In genomic region chr9:124658165-124659017, GRCh38 we compare ENCODE assay signal across 8 cellular contexts.
DNase-seq lines count a peak whose midpoint lies in the region; ATAC-seq and TF ChIP-seq lines count a peak whose summit lies in the region.

No MANE protein-coding gene starts in this region.

- H2AFZ ChIP-seq in DND-41 (ENCODE audit: low read depth, low read length) (peak overlapping the region; percentile 56), PC-3 (ENCODE audit: low read length) (peak overlapping the region; percentile 75), parathyroid adenoma (peak overlapping the region; percentile 63)

- H3K4me1 ChIP-seq in DND-41 (ENCODE audit: insufficient read depth, low read length) (peaks cover 31% of the 10 kb centered on the region), PC-3 (ENCODE audit: insufficient read depth, low read length) (peaks cover 24% of the 10 kb centered on the region; the same call in 1 of the 2 replicates), parathyroid adenoma (no peaks in the 10 kb centered on the region)

- peaks cover 3% of the 10 kb centered on the region; the same call in 1 of the 2 replicates for H3K36me3 ChIP-seq in DND-41 (ENCODE audit: insufficient read depth, low read length)
- no peaks in the 10 kb centered on the region for H3K36me3 ChIP-seq in PC-3 (ENCODE audit: low read depth, low read length)
- H3K36me3 ChIP-seq in parathyroid adenoma (ENCODE audit: control insufficient read depth, insufficient read depth, low read length), result no peaks in the 10 kb centered on the region

- no peak for TF ChIP-seq RAD21 in Ishikawa (IDR thresholded peaks at IDR 0.05; ENCODE audit: low read depth)

- H3K27me3 ChIP-seq in DND-41 (ENCODE audit: insufficient read depth, low read length, poor library complexity), result no peaks in the 10 kb centered on the region
- H3K27me3 ChIP-seq in PC-3 (ENCODE audit: low read length), result no peaks in the 10 kb centered on the region
- no peaks in the 10 kb centered on the region for H3K27me3 ChIP-seq in parathyroid adenoma (ENCODE audit: control insufficient read depth, insufficient read depth, low read length)

- DNase-seq in DND-41, result peak; percentile 89
- peak; percentile 87 for DNase-seq in PC-3
- DNase-seq in left cardiac atrium, result peak; percentile 72
- no peak for DNase-seq in activated effector memory CD4-positive, alpha-beta T cell treated with Interleukin-2 at 50 U/mL for 16 hours

- H3K79me2 ChIP-seq in DND-41 (ENCODE audit: insufficient read depth, low read length) (peaks cover 49% of the 10 kb centered on the region), PC-3 (ENCODE audit: low read length) (peaks cover 40% of the 10 kb centered on the region), parathyroid adenoma (peaks cover 5% of the 10 kb centered on the region)

- peak; percentile 92 for ATAC-seq in DND-41 (ENCODE audit: insufficient read depth, low read depth)
- peak; percentile 67 for ATAC-seq in GM21576 (IDR thresholded peaks at IDR 0.05; ENCODE audit: unreplicated experiment)
- peak; percentile 93 for ATAC-seq in PC-3
- ATAC-seq in left cardiac atrium, result peak; percentile 94 to 98

- H3K9ac ChIP-seq in DND-41 (ENCODE audit: low read depth, low read length) (peak overlapping the region; percentile 79), PC-3 (ENCODE audit: low read length) (peak overlapping the region; percentile 78), parathyroid adenoma (no peak overlapping the region)

- intact Hi-C loops in PC-3 (cut with micrococcal nuclease) (loop anchor here (2.0 kb wide), 1 partner anchor 42 kb away; no protein-coding TSS in a partner anchor), left cardiac atrium (cut with DNase I) (no loop called here)

- TSS peak; percentile 84 for BruUV-seq in PC-3 (replicated peaks; lab: Mats Ljungman, UMichigan)

- peak overlapping the region; percentile 37 to 56 for H3K4me3 ChIP-seq in DND-41 (ENCODE audit: low read depth in 1 of 2, low read length in 2 of 2)
- H3K4me3 ChIP-seq in PC-3 (ENCODE audit: low read length), result peak overlapping the region; percentile 72
- peak overlapping the region; percentile 69 for H3K4me3 ChIP-seq in parathyroid adenoma (ENCODE audit: low read depth, low read length)

- H3K27ac ChIP-seq in DND-41 (ENCODE audit: low read length), result peak overlapping the region; percentile 89
- peak overlapping the region; percentile 78 for H3K27ac ChIP-seq in PC-3 (ENCODE audit: low read length)
- peak overlapping the region; percentile 85 for H3K27ac ChIP-seq in angular gyrus (ENCODE audit: low read depth, low read length)
- peak overlapping the region; percentile 92 for H3K27ac ChIP-seq in parathyroid adenoma

- H4K20me1 ChIP-seq in DND-41 (ENCODE audit: insufficient read depth, low read length) (no peaks in the 10 kb centered on the region), PC-3 (ENCODE audit: low read length) (no peaks in the 10 kb centered on the region)

- TF ChIP-seq CTCF in DND-41 (IDR thresholded peaks at IDR 0.05; ENCODE audit: borderline replicate concordance, extremely low read depth, low read length, poor library complexity, severe bottlenecking), result no peak
- TF ChIP-seq CTCF in PC-3 (conservative IDR thresholded peaks at IDR 0.05; ENCODE audit: low read depth, low read length), result no peak
- no peak for TF ChIP-seq CTCF in parathyroid adenoma (IDR thresholded peaks at IDR 0.05)

- H3F3A ChIP-seq in PC-3 (ENCODE audit: low read length, unreplicated experiment), result no peaks in the 10 kb centered on the region

- no peaks in the 10 kb centered on the region for H3K9me2 ChIP-seq in PC-3 (replicated peaks; ENCODE audit: low read length)

- H3K4me2 ChIP-seq in DND-41 (ENCODE audit: insufficient read depth, low read length) (peak overlapping the region; percentile 70), PC-3 (ENCODE audit: low read length) (peak overlapping the region; percentile 96), parathyroid adenoma (ENCODE audit: low read length) (peak overlapping the region; percentile 85)

- POLR2A ChIA-PET in PC-3 (lab: Charles Lee; ENCODE audit: unreplicated experiment), result interaction anchor here (0.7 kb wide), 1 partner anchor 194 kb away, joined by 5 read pairs; no protein-coding TSS in a partner anchor

- H3K9me3 ChIP-seq in DND-41 (ENCODE audit: insufficient read depth, low read length, severe bottlenecking) (no peaks in the 10 kb centered on the region), PC-3 (ENCODE audit: low read length) (no peaks in the 10 kb centered on the region), parathyroid adenoma (ENCODE audit: control insufficient read depth, low read length) (no peaks in the 10 kb centered on the region)

- no peak for TF ChIP-seq EP300 in Ishikawa (IDR thresholded peaks at IDR 0.05; ENCODE audit: borderline replicate concordance)

- CTCF ChIA-PET in PC-3 (lab: Charles Lee), result interaction anchor here (0.7 kb wide), 1 partner anchor 337 kb away, joined by 4 read pairs; no protein-coding TSS in a partner anchor

TF ChIP-seq in Ishikawa, 13 proteins besides CTCF, POLR2A, EP300 and RAD21:
- no peak for TF ChIP-seq ZBTB7A (IDR thresholded peaks at IDR 0.05; ENCODE audit: low read depth)
- TF ChIP-seq, protein P1, sequence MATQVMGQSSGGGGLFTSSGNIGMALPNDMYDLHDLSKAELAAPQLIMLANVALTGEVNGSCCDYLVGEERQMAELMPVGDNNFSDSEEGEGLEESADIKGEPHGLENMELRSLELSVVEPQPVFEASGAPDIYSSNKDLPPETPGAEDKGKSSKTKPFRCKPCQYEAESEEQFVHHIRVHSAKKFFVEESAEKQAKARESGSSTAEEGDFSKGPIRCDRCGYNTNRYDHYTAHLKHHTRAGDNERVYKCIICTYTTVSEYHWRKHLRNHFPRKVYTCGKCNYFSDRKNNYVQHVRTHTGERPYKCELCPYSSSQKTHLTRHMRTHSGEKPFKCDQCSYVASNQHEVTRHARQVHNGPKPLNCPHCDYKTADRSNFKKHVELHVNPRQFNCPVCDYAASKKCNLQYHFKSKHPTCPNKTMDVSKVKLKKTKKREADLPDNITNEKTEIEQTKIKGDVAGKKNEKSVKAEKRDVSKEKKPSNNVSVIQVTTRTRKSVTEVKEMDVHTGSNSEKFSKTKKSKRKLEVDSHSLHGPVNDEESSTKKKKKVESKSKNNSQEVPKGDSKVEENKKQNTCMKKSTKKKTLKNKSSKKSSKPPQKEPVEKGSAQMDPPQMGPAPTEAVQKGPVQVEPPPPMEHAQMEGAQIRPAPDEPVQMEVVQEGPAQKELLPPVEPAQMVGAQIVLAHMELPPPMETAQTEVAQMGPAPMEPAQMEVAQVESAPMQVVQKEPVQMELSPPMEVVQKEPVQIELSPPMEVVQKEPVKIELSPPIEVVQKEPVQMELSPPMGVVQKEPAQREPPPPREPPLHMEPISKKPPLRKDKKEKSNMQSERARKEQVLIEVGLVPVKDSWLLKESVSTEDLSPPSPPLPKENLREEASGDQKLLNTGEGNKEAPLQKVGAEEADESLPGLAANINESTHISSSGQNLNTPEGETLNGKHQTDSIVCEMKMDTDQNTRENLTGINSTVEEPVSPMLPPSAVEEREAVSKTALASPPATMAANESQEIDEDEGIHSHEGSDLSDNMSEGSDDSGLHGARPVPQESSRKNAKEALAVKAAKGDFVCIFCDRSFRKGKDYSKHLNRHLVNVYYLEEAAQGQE (IDR thresholded peaks at IDR 0.05; ENCODE audit: low read depth), result no peak; the same call in 1 of the 2 replicates
- TF ChIP-seq, protein P2, sequence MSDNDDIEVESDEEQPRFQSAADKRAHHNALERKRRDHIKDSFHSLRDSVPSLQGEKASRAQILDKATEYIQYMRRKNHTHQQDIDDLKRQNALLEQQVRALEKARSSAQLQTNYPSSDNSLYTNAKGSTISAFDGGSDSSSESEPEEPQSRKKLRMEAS (IDR thresholded peaks at IDR 0.05), result no peak; the same call in 1 of the 2 replicates
- peak; percentile 45; the same call in 1 of the 2 replicates for TF ChIP-seq TCF12 (IDR thresholded peaks at IDR 0.05; ENCODE audit: low read depth)
- 0 out of 2 replicates have a peak, but pooled peaks have one; percentile 7 for TF ChIP-seq TEAD4 (IDR thresholded peaks at IDR 0.05)
- TF ChIP-seq, protein P3, sequence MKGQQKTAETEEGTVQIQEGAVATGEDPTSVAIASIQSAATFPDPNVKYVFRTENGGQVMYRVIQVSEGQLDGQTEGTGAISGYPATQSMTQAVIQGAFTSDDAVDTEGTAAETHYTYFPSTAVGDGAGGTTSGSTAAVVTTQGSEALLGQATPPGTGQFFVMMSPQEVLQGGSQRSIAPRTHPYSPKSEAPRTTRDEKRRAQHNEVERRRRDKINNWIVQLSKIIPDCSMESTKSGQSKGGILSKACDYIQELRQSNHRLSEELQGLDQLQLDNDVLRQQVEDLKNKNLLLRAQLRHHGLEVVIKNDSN (IDR thresholded peaks at IDR 0.05), result peak; percentile 94
- TF ChIP-seq EGR1 (IDR thresholded peaks at IDR 0.05), result no peak
- peak; percentile 62; the same call in 1 of the 2 replicates for TF ChIP-seq YY1 (IDR thresholded peaks at IDR 0.05; ENCODE audit: low read depth)
- TF ChIP-seq NFIC (IDR thresholded peaks at IDR 0.05), result peak; percentile 62
- no peak; the same call in 1 of the 2 replicates for TF ChIP-seq FOXM1 (IDR thresholded peaks at IDR 0.05; ENCODE audit: borderline replicate concordance, low read depth)
- TF ChIP-seq CEBPB (IDR thresholded peaks at IDR 0.05), result peak; percentile 77
- TF ChIP-seq CREB1 (IDR thresholded peaks at IDR 0.05; ENCODE audit: low read depth), result no peak
- TF ChIP-seq TAF1 (IDR thresholded peaks at IDR 0.05; ENCODE audit: low read depth), result peak; percentile 89
